Comparison of ENCODE assay signal across 1 cellular context in genomic region chr6:169751242-169752073, GRCh38.
TF ChIP-seq lines count a peak whose summit lies in the region.

TSS of gene DYNLT2 (minus strand) at chr6:169751572. CDS start at chr6:169751458, 114 bp downstream.
TSS of gene ERMARD (plus strand) at chr6:169751622. CDS start at chr6:169751658, 36 bp downstream.

TF ChIP-seq in HepG2, 621 proteins besides CTCF, POLR2A, EP300 and RAD21 (continued from another document and continues in another):
- TF ChIP-seq ZNF318 (CRISPR knock-in tag; IDR thresholded peaks at IDR 0.05) (no peak), RBM39 (IDR thresholded peaks at IDR 0.05; ENCODE audit: low read depth, low read length, poor library complexity, severe bottlenecking) (peak; percentile 86), ELF3 (CRISPR knock-in tag; IDR thresholded peaks at IDR 0.05) (peak; percentile 97), E2F5 (CRISPR knock-in tag; conservative IDR thresholded peaks at IDR 0.05) (no peak), SALL1 (CRISPR knock-in tag; IDR thresholded peaks at IDR 0.05) (peak; percentile 99), SRY (CRISPR knock-in tag; IDR thresholded peaks at IDR 0.05) (peak; percentile 98; the same call in 1 of the 2 replicates), ZNF414 (CRISPR knock-in tag; IDR thresholded peaks at IDR 0.05) (peak; percentile 99; the same call in 1 of the 2 replicates), SMAD1 (CRISPR knock-in tag; IDR thresholded peaks at IDR 0.05; ENCODE audit: borderline replicate concordance, low read depth) (peak; percentile 100), THAP9 (CRISPR knock-in tag; IDR thresholded peaks at IDR 0.05; ENCODE audit: borderline replicate concordance) (peak; percentile 98), SP5 (CRISPR knock-in tag; IDR thresholded peaks at IDR 0.05; ENCODE audit: borderline replicate concordance, low read depth) (peak; percentile 88), MBD4 (IDR thresholded peaks at IDR 0.05; ENCODE audit: borderline replicate concordance, low read length) (no peak), MAF1 (CRISPR knock-in tag; IDR thresholded peaks at IDR 0.05; ENCODE audit: borderline replicate concordance) (peak; percentile 87), ETV6 (CRISPR knock-in tag; conservative IDR thresholded peaks at IDR 0.05) (peak; percentile 90; the same call in 1 of the 2 replicates), ZBTB8A (CRISPR knock-in tag; IDR thresholded peaks at IDR 0.05; ENCODE audit: borderline replicate concordance, low read depth) (peak; percentile 88; the same call in 1 of the 2 replicates), NFIC (IDR thresholded peaks at IDR 0.05; ENCODE audit: low read length) (peak; percentile 59; the same call in 1 of the 2 replicates), MTF2 (CRISPR knock-in tag; IDR thresholded peaks at IDR 0.05; ENCODE audit: borderline replicate concordance) (peak; percentile 67), EZH2 (conservative IDR thresholded peaks at IDR 0.05; ENCODE audit: low read depth, low read length) (no peak), MIER3 (CRISPR knock-in tag; IDR thresholded peaks at IDR 0.05; ENCODE audit: borderline replicate concordance) (peak; percentile 78; the same call in 1 of the 2 replicates), ISX (CRISPR knock-in tag; conservative IDR thresholded peaks at IDR 0.05) (peak; percentile 90), ZKSCAN8 (CRISPR knock-in tag; IDR thresholded peaks at IDR 0.05; ENCODE audit: borderline replicate concordance) (peak; percentile 82; the same call in 1 of the 2 replicates), NONO (IDR thresholded peaks at IDR 0.05) (no peak), NONO (CRISPR knock-in tag; conservative IDR thresholded peaks at IDR 0.05) (peak; percentile 100), ZFP36L2 (CRISPR knock-in tag; IDR thresholded peaks at IDR 0.05) (0 out of 2 replicates have a peak, but pooled peaks have one; percentile 27), ZEB1 (IDR thresholded peaks at IDR 0.05; ENCODE audit: insufficient replicate concordance, low read depth) (no peak), MBNL3 (CRISPR knock-in tag; conservative IDR thresholded peaks at IDR 0.05) (no peak), TP53 (CRISPR knock-in tag; conservative IDR thresholded peaks at IDR 0.05) (peak; percentile 47; the same call in 1 of the 2 replicates), CHD2 (IDR thresholded peaks at IDR 0.05; ENCODE audit: low read depth, low read length) (peak; percentile 90), SNAI1 (CRISPR knock-in tag; IDR thresholded peaks at IDR 0.05; ENCODE audit: borderline replicate concordance) (peak; percentile 85), NFE2L2 (IDR thresholded peaks at IDR 0.05; ENCODE audit: low read length) (no peak), KMT2A (CRISPR knock-in tag; IDR thresholded peaks at IDR 0.05) (peak; percentile 100), FOXK1 (CRISPR knock-in tag; IDR thresholded peaks at IDR 0.05; ENCODE audit: borderline replicate concordance, low read depth) (peak; percentile 90), U2AF2 (IDR thresholded peaks at IDR 0.05; ENCODE audit: low read depth, low read length) (0 out of 2 replicates have a peak, but pooled peaks have one; percentile 19), DNMT1 (CRISPR knock-in tag; IDR thresholded peaks at IDR 0.05) (peak; percentile 97), ZNF430 (CRISPR knock-in tag; IDR thresholded peaks at IDR 0.05) (peak; percentile 98), TCF7L2 (IDR thresholded peaks at IDR 0.05; ENCODE audit: low read depth, low read length) (no peak), GTF3A (CRISPR knock-in tag; conservative IDR thresholded peaks at IDR 0.05) (peak; percentile 92), HNRNPLL (IDR thresholded peaks at IDR 0.05; ENCODE audit: low read depth, low read length, poor library complexity, severe bottlenecking) (peak; percentile 97), IRX3 (CRISPR knock-in tag; IDR thresholded peaks at IDR 0.05; ENCODE audit: borderline replicate concordance, low read depth) (peak; percentile 97; the same call in 1 of the 2 replicates), ZNF546 (CRISPR knock-in tag; conservative IDR thresholded peaks at IDR 0.05) (peak; percentile 99), TIGD3 (CRISPR knock-in tag; IDR thresholded peaks at IDR 0.05; ENCODE audit: borderline replicate concordance) (no peak), RBAK (CRISPR knock-in tag; IDR thresholded peaks at IDR 0.05) (0 out of 2 replicates have a peak, but pooled peaks have one; percentile 17), CBFB (CRISPR knock-in tag; IDR thresholded peaks at IDR 0.05) (peak; percentile 86), ADNP (CRISPR knock-in tag; IDR thresholded peaks at IDR 0.05) (0 out of 2 replicates have a peak, but pooled peaks have one; percentile 60), PRPF4 (IDR thresholded peaks at IDR 0.05; ENCODE audit: low read depth, low read length, poor library complexity, severe bottlenecking) (no peak), NCOA2 (CRISPR knock-in tag; IDR thresholded peaks at IDR 0.05) (peak; percentile 66), CAMTA2 (CRISPR knock-in tag; IDR thresholded peaks at IDR 0.05; ENCODE audit: borderline replicate concordance) (peak; percentile 19), GABPB1 (CRISPR knock-in tag; IDR thresholded peaks at IDR 0.05) (peak; percentile 98), ZSCAN12 (CRISPR knock-in tag; IDR thresholded peaks at IDR 0.05) (peak; percentile 96), ZNF24 (IDR thresholded peaks at IDR 0.05) (no peak), SOX6 (IDR thresholded peaks at IDR 0.05) (no peak), SOX6 (CRISPR knock-in tag; IDR thresholded peaks at IDR 0.05) (peak; percentile 79; the same call in 1 of the 2 replicates), HCFC1 (IDR thresholded peaks at IDR 0.05; ENCODE audit: low read depth, low read length) (peak; percentile 86), RBFOX2 (IDR thresholded peaks at IDR 0.05; ENCODE audit: low read depth, low read length) (peak; percentile 99), MED8 (CRISPR knock-in tag; IDR thresholded peaks at IDR 0.05; ENCODE audit: insufficient replicate concordance) (peak; percentile 50), ZNF280D (CRISPR knock-in tag; IDR thresholded peaks at IDR 0.05) (peak; percentile 87; the same call in 1 of the 2 replicates), SATB2 (CRISPR knock-in tag; IDR thresholded peaks at IDR 0.05) (peak; percentile 72)
